In the genomic region with DNA sequence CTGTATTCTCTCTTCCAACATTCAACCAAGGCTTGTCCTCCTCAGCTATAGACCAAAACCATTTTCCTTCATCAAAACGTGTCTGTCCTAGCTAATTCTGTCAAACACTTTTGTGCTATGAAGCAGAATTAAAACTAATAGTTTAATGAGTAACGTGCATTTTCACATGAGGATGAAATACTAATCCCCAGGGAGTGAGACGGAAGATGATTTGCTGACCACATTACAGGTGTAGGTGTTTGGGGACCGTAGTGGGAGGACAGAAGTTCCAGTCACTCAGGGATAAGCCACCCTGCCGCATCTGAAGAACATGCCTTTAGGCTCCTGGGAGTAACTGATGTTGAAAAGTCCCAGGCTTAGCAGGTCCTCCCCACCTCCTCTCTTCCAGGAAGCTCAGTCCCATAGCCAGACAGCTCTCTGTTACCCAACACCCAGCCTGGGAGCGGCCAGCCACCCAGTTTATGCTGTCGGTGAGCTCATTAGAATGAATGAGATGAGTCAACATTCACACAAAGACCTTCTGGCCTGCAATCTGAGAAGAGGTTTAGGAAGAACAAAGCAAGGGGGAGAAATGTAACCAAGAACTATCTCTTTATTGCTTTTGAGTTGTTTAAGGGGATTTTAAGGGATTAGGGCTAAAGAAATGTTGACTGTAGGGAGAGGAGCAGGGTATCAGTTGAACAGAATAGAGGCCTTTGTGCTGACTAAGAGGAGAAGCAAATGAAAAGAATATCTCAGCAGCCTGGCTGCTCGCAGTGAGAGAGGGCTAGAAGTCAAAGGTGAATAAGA, we compare ENCODE assay signal across 8 cellular contexts.
DNase-seq lines count a peak whose midpoint lies in the region; ATAC-seq, FAIRE-seq and TF ChIP-seq lines count a peak whose summit lies in the region.

No MANE protein-coding gene starts in this region.

- H3K36me3 ChIP-seq in mucosa of descending colon (ENCODE audit: low read depth), result no peaks in the 10 kb centered on the region

- H3K4me3 ChIP-seq in A549 (no peak overlapping the region), retinal pigment epithelial cell (ENCODE audit: low read length) (no peak overlapping the region), mucosa of descending colon (no peak overlapping the region)

- POLR2A ChIA-PET in A549 (lab: Yijun Ruan, JAX), result no interaction called here

- CTCF ChIA-PET in A549 (lab: Yijun Ruan, JAX), result interaction anchor here (1.8 kb wide), 1 partner anchor 21 kb away, joined by 5 read pairs; no protein-coding TSS in a partner anchor

- TF ChIP-seq CTCF in A549 (IDR thresholded peaks at IDR 0.05), result no peak
- no peak for TF ChIP-seq CTCF in retinal pigment epithelial cell (conservative IDR thresholded peaks at IDR 0.05; ENCODE audit: low read depth, low read length)
- no peak for TF ChIP-seq CTCF in mucosa of descending colon (IDR thresholded peaks at IDR 0.05)

- 22% methylated on average over 8 of the region's 8 CpGs for WGBS in A549 (ENCODE audit: missing lambda C conversion rate)

- TF ChIP-seq EP300 in A549 (IDR thresholded peaks at IDR 0.05), result no peak

- ATAC-seq in A549, result peak; percentile 44 to 69; a peak in 4 of 6 replicates
- peak; percentile 92 for ATAC-seq in GM19438 (IDR thresholded peaks at IDR 0.05; ENCODE audit: low read depth, unreplicated experiment)
- peak; percentile 85 for ATAC-seq in HG03442 (IDR thresholded peaks at IDR 0.05; ENCODE audit: unreplicated experiment)
- ATAC-seq in mucosa of descending colon, result no peak

- no peaks in the 10 kb centered on the region for H3K4me1 ChIP-seq in A549
- no peaks in the 10 kb centered on the region for H3K4me1 ChIP-seq in mucosa of descending colon (ENCODE audit: low read depth)

- DNase-seq in A549 (ENCODE audit: low read depth in 1 of 2, low spot score in 1 of 2) (peak in 1 of 2 experiments; percentile 26), RPMI7951 (ENCODE audit: low read depth) (peak; percentile 11), retinal pigment epithelial cell (ENCODE audit: low read depth) (peak; percentile 79), mucosa of descending colon (no peak), amygdala (lab: John Stamatoyannopoulos, UW) (no peak), pons (ENCODE audit: low spot score) (no peak)

- no peak for TF ChIP-seq POLR2A in A549 (IDR thresholded peaks at IDR 0.05; ENCODE audit: low read length)

- no peak for TF ChIP-seq RAD21 in A549 (conservative IDR thresholded peaks at IDR 0.05 in 1 of 2, IDR thresholded peaks at IDR 0.05 in 1 of 2)

- H3K9me3 ChIP-seq in A549, result no peaks in the 10 kb centered on the region; the same call in 2 of the 3 replicates
- no peaks in the 10 kb centered on the region for H3K9me3 ChIP-seq in mucosa of descending colon

- H3K27ac ChIP-seq in A549, result no peak overlapping the region

- no peak for FAIRE-seq in A549 (lab: Jason Lieb, UNC)

- intact Hi-C loops in mucosa of descending colon (cut with DNase I, micrococcal nuclease), result no loop called here

- no peak overlapping the region for H3K4me2 ChIP-seq in A549

TF ChIP-seq in A549, 52 proteins besides CTCF, POLR2A, EP300 and RAD21:
- TF ChIP-seq KDM5A (IDR thresholded peaks at IDR 0.05) (no peak), CHD2 (IDR thresholded peaks at IDR 0.05; ENCODE audit: low read length, partially characterized antibody) (no peak), EHMT2 (IDR thresholded peaks at IDR 0.05; ENCODE audit: low read depth) (no peak), NPAS2 (CRISPR knock-in tag; IDR thresholded peaks at IDR 0.05; ENCODE audit: borderline replicate concordance) (no peak), CHD4 (IDR thresholded peaks at IDR 0.05; ENCODE audit: borderline replicate concordance) (no peak), HOXB13 (CRISPR knock-in tag; IDR thresholded peaks at IDR 0.05; ENCODE audit: low read depth) (no peak), RCOR1 (IDR thresholded peaks at IDR 0.05; ENCODE audit: low read depth, low read length) (no peak), HEYL (CRISPR knock-in tag; IDR thresholded peaks at IDR 0.05) (no peak), KDM1A (IDR thresholded peaks at IDR 0.05; ENCODE audit: low read depth) (no peak), ZSCAN20 (CRISPR knock-in tag; IDR thresholded peaks at IDR 0.05) (no peak), JUNB (IDR thresholded peaks at IDR 0.05) (no peak), ATOH8 (CRISPR knock-in tag; IDR thresholded peaks at IDR 0.05; ENCODE audit: low read depth) (no peak)
- TF ChIP-seq, protein P1, sequence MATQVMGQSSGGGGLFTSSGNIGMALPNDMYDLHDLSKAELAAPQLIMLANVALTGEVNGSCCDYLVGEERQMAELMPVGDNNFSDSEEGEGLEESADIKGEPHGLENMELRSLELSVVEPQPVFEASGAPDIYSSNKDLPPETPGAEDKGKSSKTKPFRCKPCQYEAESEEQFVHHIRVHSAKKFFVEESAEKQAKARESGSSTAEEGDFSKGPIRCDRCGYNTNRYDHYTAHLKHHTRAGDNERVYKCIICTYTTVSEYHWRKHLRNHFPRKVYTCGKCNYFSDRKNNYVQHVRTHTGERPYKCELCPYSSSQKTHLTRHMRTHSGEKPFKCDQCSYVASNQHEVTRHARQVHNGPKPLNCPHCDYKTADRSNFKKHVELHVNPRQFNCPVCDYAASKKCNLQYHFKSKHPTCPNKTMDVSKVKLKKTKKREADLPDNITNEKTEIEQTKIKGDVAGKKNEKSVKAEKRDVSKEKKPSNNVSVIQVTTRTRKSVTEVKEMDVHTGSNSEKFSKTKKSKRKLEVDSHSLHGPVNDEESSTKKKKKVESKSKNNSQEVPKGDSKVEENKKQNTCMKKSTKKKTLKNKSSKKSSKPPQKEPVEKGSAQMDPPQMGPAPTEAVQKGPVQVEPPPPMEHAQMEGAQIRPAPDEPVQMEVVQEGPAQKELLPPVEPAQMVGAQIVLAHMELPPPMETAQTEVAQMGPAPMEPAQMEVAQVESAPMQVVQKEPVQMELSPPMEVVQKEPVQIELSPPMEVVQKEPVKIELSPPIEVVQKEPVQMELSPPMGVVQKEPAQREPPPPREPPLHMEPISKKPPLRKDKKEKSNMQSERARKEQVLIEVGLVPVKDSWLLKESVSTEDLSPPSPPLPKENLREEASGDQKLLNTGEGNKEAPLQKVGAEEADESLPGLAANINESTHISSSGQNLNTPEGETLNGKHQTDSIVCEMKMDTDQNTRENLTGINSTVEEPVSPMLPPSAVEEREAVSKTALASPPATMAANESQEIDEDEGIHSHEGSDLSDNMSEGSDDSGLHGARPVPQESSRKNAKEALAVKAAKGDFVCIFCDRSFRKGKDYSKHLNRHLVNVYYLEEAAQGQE (IDR thresholded peaks at IDR 0.05), result no peak
- TF ChIP-seq, protein P2, sequence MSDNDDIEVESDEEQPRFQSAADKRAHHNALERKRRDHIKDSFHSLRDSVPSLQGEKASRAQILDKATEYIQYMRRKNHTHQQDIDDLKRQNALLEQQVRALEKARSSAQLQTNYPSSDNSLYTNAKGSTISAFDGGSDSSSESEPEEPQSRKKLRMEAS (IDR thresholded peaks at IDR 0.05), result no peak

Comparison
In these comparisons a context has a peak if more than half of its experiments do, and no peak if none do; other contexts are left out.
1. DNase-seq: peak in RPMI7951 (single experiment) and retinal pigment epithelial cell (single experiment); none in mucosa of descending colon (0 of 3), amygdala (0 of 56) and pons (single experiment).